In genomic region chr5:693271-694041, GRCh38 we compare ENCODE assay signal across 8 cellular contexts. TPM values are rescaled to one million over a fixed set of nuclear protein-coding genes. Genes with fewer than 3 reads are reported as not detected.
DNase-seq lines count a peak whose midpoint lies in the region; ATAC-seq and TF ChIP-seq lines count a peak whose summit lies in the region.
"Not testable (repeated sequence)": the region's sequence is repeated elsewhere in the genome, so short reads cannot be mapped to it uniquely, and the experiment has no call there.

Gene TPPP, minus strand, starts transcription at chr5:693352. Its CDS starts 15,292 bp downstream, at chr5:678060.

- not testable (repeated sequence) for H3K79me2 ChIP-seq in HCT116 (ENCODE audit: insufficient read depth, low read length)

- TF ChIP-seq CTCF in HCT116 (IDR thresholded peaks at IDR 0.05 in 2 of 3, conservative IDR thresholded peaks at IDR 0.05 in 1 of 3; ENCODE audit: borderline replicate concordance in 1 of 3, insufficient read depth in 1 of 3, low read depth in 2 of 3, low read length in 2 of 3) = not testable (repeated sequence)

- DNase-seq in EH (ENCODE audit: low read depth) (peak; percentile 72), NCI-H1092 (lab: John Stamatoyannopoulos, UW) (peak; percentile 80), T-helper 1 cell (peak; percentile 56 to 80 (median 72)), Right ventricle myocardium inferior (ENCODE audit: missing footprints) (peak; percentile 95), neuronal stem cell (ENCODE audit: low spot score) (peak; percentile 67)
- not testable (repeated sequence) for DNase-seq in HCT116 (ENCODE audit: low read depth, low spot score)
- peak; percentile 86 for DNase-seq in activated naive CD8-positive, alpha-beta T cell treated with anti-CD3 and anti-CD28 coated beads, Interleukin-2, amount 10 ng/mL, durations not matched to agents 7 days and 5 days
- DNase-seq in stimulated activated naive CD4-positive, alpha-beta T cell (lab: John Stamatoyannopoulos, UW) = peak; percentile 27 to 72 (median 66)

- H3K27me3 Mint-ChIP-seq in activated naive CD8-positive, alpha-beta T cell treated with anti-CD3 and anti-CD28 coated beads, Interleukin-2, amount 10 ng/mL, durations not matched to agents 7 days and 5 days = not testable (repeated sequence)

- H2BK15ac ChIP-seq in neuronal stem cell (ENCODE audit: low read length) = not testable (repeated sequence)

- ATAC-seq in HCT116 = peak; percentile 89
- peak; percentile 85 for ATAC-seq in activated naive CD8-positive, alpha-beta T cell treated with anti-CD3 and anti-CD28 coated beads, Interleukin-2, amount 10 ng/mL, durations not matched to agents 7 days and 5 days (ENCODE audit: low read depth)
- peak; percentile 86 for ATAC-seq in Right ventricle myocardium inferior

- not testable (repeated sequence) for H3K4ac ChIP-seq in neuronal stem cell (ENCODE audit: low read length)

- H3K9me3 Mint-ChIP-seq in activated naive CD8-positive, alpha-beta T cell treated with anti-CD3 and anti-CD28 coated beads, Interleukin-2, amount 10 ng/mL, durations not matched to agents 7 days and 5 days = not testable (repeated sequence)

- not testable (repeated sequence) for H3K36me3 Mint-ChIP-seq in activated naive CD8-positive, alpha-beta T cell treated with anti-CD3 and anti-CD28 coated beads, Interleukin-2, amount 10 ng/mL, durations not matched to agents 7 days and 5 days

- H3K79me1 ChIP-seq in neuronal stem cell (ENCODE audit: low read depth, low read length) = not testable (repeated sequence)

- H3K36me3 ChIP-seq in HCT116 (ENCODE audit: control insufficient read depth in 1 of 2, insufficient read depth in 2 of 2, low read length in 2 of 2); neuronal stem cell (replicated peaks in 1 of 2; ENCODE audit: control insufficient read depth in 2 of 2, insufficient read depth in 2 of 2, low read length in 2 of 2): not testable (repeated sequence)

- not testable (repeated sequence) for H3K4me1 ChIP-seq in HCT116 (ENCODE audit: control insufficient read depth in 1 of 2, insufficient read depth in 2 of 2, low read length in 2 of 2); neuronal stem cell (ENCODE audit: control insufficient read depth in 2 of 2, insufficient read depth in 1 of 2, low read depth in 1 of 2, low read length in 2 of 2)

- peak within 1 kb of the TSS; percentile 76 for H3K18ac ChIP-seq in neuronal stem cell (ENCODE audit: low read length)

- TF ChIP-seq POLR2A in HCT116 (IDR thresholded peaks at IDR 0.05; ENCODE audit: borderline replicate concordance, extremely low read depth, insufficient read depth, insufficient read length) = not testable (repeated sequence)

- H3K9me2 ChIP-seq in HCT116 (ENCODE audit: insufficient read depth) = not testable (repeated sequence)

- RAD21 ChIA-PET in HCT116 (lab: Charles Lee; ENCODE audit: low non-redundant PET in 1 of 2, low total read pairs in 2 of 2, uncharacterized antibody in 2 of 2, unreplicated experiment in 2 of 2) = not testable (repeated sequence)

- H3K14ac ChIP-seq in neuronal stem cell (ENCODE audit: low read length) = not testable (repeated sequence)

- H2BK12ac ChIP-seq in neuronal stem cell (ENCODE audit: low read length) = not testable (repeated sequence)

- H3K27ac ChIP-seq in HCT116 (ENCODE audit: low read depth, low read length) = peak within 1 kb of the TSS; percentile 42; the same call in 1 of the 2 replicates
- not testable (repeated sequence) for H3K27ac ChIP-seq in neuronal stem cell (replicated peaks; ENCODE audit: low read length)

- TF ChIP-seq RAD21 in HCT116 (IDR thresholded peaks at IDR 0.05; ENCODE audit: low read depth) = not testable (repeated sequence)

- not testable (repeated sequence) for H3K9me3 ChIP-seq in HCT116 (ENCODE audit: control insufficient read depth in 1 of 2, insufficient read depth in 1 of 2, low read depth in 1 of 2, low read length in 2 of 2); neuronal stem cell (replicated peaks in 1 of 2; ENCODE audit: control insufficient read depth in 2 of 2, insufficient read depth in 1 of 2, low read depth in 1 of 2, low read length in 2 of 2)

- not testable (repeated sequence) for H2BK120ac ChIP-seq in neuronal stem cell (ENCODE audit: low read depth, low read length)

- POLR2A ChIA-PET in HCT116 (lab: Charles Lee); activated naive CD8-positive, alpha-beta T cell treated with anti-CD3 and anti-CD28 coated beads, Interleukin-2, amount 10 ng/mL, durations not matched to agents 7 days and 5 days (lab: Charles Lee): not testable (repeated sequence)

- H4K20me1 ChIP-seq in HCT116 (ENCODE audit: insufficient read depth) = not testable (repeated sequence)

- not testable (repeated sequence) for H4K8ac ChIP-seq in neuronal stem cell (ENCODE audit: low read depth, low read length)

- H3K4me3 ChIP-seq in HCT116 (replicated peaks in 1 of 2; ENCODE audit: low read depth in 1 of 2, low read length in 2 of 2) (peak within 1 kb of the TSS; percentile 51 to 59), neuronal stem cell (ENCODE audit: low read length in 2 of 2) (peak within 1 kb of the TSS; percentile 53 to 81)

- BruUV-seq in HCT116 (replicated peaks; lab: Mats Ljungman, UMichigan) = not testable (repeated sequence)

- not testable (repeated sequence) for H4K91ac ChIP-seq in neuronal stem cell (ENCODE audit: low read depth, low read length, poor library complexity)

- not testable (repeated sequence) for H3K27ac Mint-ChIP-seq in activated naive CD8-positive, alpha-beta T cell treated with anti-CD3 and anti-CD28 coated beads, Interleukin-2, amount 10 ng/mL, durations not matched to agents 7 days and 5 days

- not testable (repeated sequence) for H3K27me3 ChIP-seq in HCT116 (ENCODE audit: insufficient read depth, low read length)
- peaks cover 0 to 10% (median 0%) of the 10 kb centered on the region in 3 experiments for H3K27me3 ChIP-seq in neuronal stem cell (ENCODE audit: control insufficient read depth in 3 of 3, insufficient read depth in 3 of 3, low read depth in 1 of 3, low read length in 3 of 3)

- H2AFZ ChIP-seq in HCT116 (ENCODE audit: low read depth, low read length, poor library complexity, severe bottlenecking) = not testable (repeated sequence)
- peak within 1 kb of the TSS; percentile 86 for H2AFZ ChIP-seq in neuronal stem cell (ENCODE audit: low read length)

- WGBS in neuronal stem cell (ENCODE audit: extremely low coverage in 2 of 2, insufficient read length in 2 of 2, insufficient replicate concordance in 1 of 2), 2 donors = no CpG with 5 or more reads among the region's 109 CpGs

- intact Hi-C loops in HCT116 (cut with micrococcal nuclease) = not testable (repeated sequence)
- intact Hi-C loops in Right ventricle myocardium inferior (cut with DNase I) = loop anchor here (2.0 to 5.0 kb wide), 2 partner anchors 19 to 199 kb away; partner anchors contain the start of genes BRD9 and TRIP13

- not testable (repeated sequence) for H2BK5ac ChIP-seq in neuronal stem cell (ENCODE audit: low read length)

- H3K23ac ChIP-seq in neuronal stem cell (ENCODE audit: low read depth, low read length, poor library complexity) = not testable (repeated sequence)

- H2AK5ac ChIP-seq in neuronal stem cell (ENCODE audit: low read depth, low read length) = not testable (repeated sequence)

- H3K4me3 Mint-ChIP-seq in activated naive CD8-positive, alpha-beta T cell treated with anti-CD3 and anti-CD28 coated beads, Interleukin-2, amount 10 ng/mL, durations not matched to agents 7 days and 5 days = peak within 1 kb of the TSS; percentile 32

- peak within 1 kb of the TSS; percentile 47; the same call in 1 of the 2 replicates for H3K9ac ChIP-seq in HCT116 (ENCODE audit: low read length)
- H3K9ac ChIP-seq in neuronal stem cell (ENCODE audit: low read depth, low read length, poor library complexity) = peak within 1 kb of the TSS; percentile 44

- H3K4me1 Mint-ChIP-seq in activated naive CD8-positive, alpha-beta T cell treated with anti-CD3 and anti-CD28 coated beads, Interleukin-2, amount 10 ng/mL, durations not matched to agents 7 days and 5 days = not testable (repeated sequence)

- peak within 1 kb of the TSS; percentile 82 for H3K4me2 ChIP-seq in HCT116 (ENCODE audit: low read length)
- peak within 1 kb of the TSS; percentile 62 for H3K4me2 ChIP-seq in neuronal stem cell (ENCODE audit: insufficient read depth, low read length, poor library complexity, severe bottlenecking)

- CTCF ChIA-PET in HCT116 (lab: Charles Lee) = not testable (repeated sequence)

TF ChIP-seq in HCT116, 20 proteins besides CTCF, POLR2A, EP300 and RAD21:
- peak; percentile 69 for TF ChIP-seq POLR2AphosphoS5 (IDR thresholded peaks at IDR 0.05; ENCODE audit: low read depth, low read length)
- TF ChIP-seq ZFX (IDR thresholded peaks at IDR 0.05) = peak; percentile 52; the same call in 1 of the 2 replicates

RNA-seq across cellular contexts. Expression of gene TPPP, which starts in this region (rescaled TPM):
- total RNA-seq in HCT116 (2021; ENCODE audit: unreplicated experiment) (3.9 TPM), Right ventricle myocardium inferior (34.5 TPM)
- 3.9 and 4.3 TPM in 2 replicates for polyA plus RNA-seq in HCT116 (2012)
- total RNA-seq in activated naive CD8-positive, alpha-beta T cell treated with anti-CD3 and anti-CD28 coated beads, Interleukin-2, amount 10 ng/mL, durations not matched to agents 7 days and 5 days = under 1 TPM; 0.40 to 0.55 TPM
- 2.2 TPM for polyA plus RNA-seq in neuronal stem cell (2013, experiment 1 of 2)
- polyA plus RNA-seq in neuronal stem cell (2013, experiment 2 of 2) = 2.1 TPM

Comparison
In these comparisons a context has a peak if more than half of its experiments do, and no peak if none do; other contexts are left out.
1. Peak in DNase-seq and ATAC-seq in activated naive CD8-positive, alpha-beta T cell treated with anti-CD3 and anti-CD28 coated beads, Interleukin-2, amount 10 ng/mL, durations not matched to agents 7 days and 5 days; RNA of the gene not detected or under 1 TPM.